In the genomic region with DNA sequence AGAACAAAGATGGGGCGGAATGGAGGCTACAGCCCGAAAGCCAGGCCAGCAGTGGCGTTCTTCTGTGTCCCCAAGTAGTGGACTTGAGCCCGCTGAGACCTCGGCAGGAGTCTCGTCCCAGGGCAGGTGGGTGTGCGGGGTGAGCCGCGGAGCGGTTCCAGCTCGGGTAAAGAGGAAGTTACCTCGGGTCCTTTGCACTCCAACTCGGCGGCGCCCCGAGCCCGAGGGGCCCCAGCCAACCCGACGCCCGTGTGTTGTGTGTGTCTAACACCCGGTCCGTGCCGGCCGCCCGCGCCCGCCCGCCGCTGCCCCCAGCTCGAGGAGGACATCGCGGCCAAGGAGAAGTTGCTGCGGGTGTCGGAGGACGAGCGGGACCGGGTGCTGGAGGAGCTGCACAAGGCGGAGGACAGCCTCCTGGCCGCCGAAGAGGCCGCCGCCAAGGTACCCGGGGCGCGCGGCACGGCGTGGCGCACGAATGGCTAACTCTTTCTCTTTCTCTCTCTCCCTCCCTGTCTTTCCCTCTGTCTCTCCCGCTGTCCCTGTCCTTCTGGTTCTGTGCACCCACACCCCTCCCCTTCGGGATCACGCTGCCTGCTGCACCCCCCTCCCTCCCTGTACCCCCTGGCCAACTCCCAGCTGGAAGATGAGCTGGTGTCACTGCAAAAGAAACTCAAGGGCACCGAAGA, we compare ENCODE assay signal across 8 cellular contexts. TPM values are rescaled to one million over a fixed set of nuclear protein-coding genes. Genes with fewer than 3 reads are reported as not detected.
DNase-seq lines count a peak whose midpoint lies in the region; ATAC-seq and TF ChIP-seq lines count a peak whose summit lies in the region.

No MANE protein-coding gene starts in this region.

- H2AFZ ChIP-seq in GM23338 (no peak overlapping the region), SK-N-SH (ENCODE audit: low read depth) (no peak overlapping the region)

- CTCF ChIA-PET in SK-N-SH (lab: Yijun Ruan, JAX), result interaction anchor here (0.9 to 13.6 kb wide), 3 partner anchors 47 to 262 kb away, joined by 3 to 315 read pairs (median 13); no protein-coding TSS in a partner anchor

- no peak for ATAC-seq in GM23338
- ATAC-seq in naive B cell (ENCODE audit: low read depth in 2 of 2), result peak; percentile 59 to 65
- no peak for ATAC-seq in GM19328 (IDR thresholded peaks at IDR 0.05; ENCODE audit: unreplicated experiment)
- ATAC-seq in GM18505 (IDR thresholded peaks at IDR 0.05; ENCODE audit: unreplicated experiment), result no peak

- H3K27ac ChIP-seq in GM23338 (ENCODE audit: low read depth) (peak overlapping the region; percentile 87), SK-N-SH (ENCODE audit: low read depth in 2 of 2, low read length in 1 of 2) (peak overlapping the region; percentile 80 to 91)

- POLR2A ChIA-PET in SK-N-SH (lab: Yijun Ruan, JAX), result no interaction called here

- no peak for TF ChIP-seq CTCF in GM23338 (conservative IDR thresholded peaks at IDR 0.05; ENCODE audit: low read depth in 2 of 2)
- TF ChIP-seq CTCF in SK-N-SH (IDR thresholded peaks at IDR 0.05), result no peak
- TF ChIP-seq CTCF in endothelial cell (IDR thresholded peaks at IDR 0.05; ENCODE audit: unreplicated experiment), result no peak

- no peak for DNase-seq in GM23338 (ENCODE audit: low spot score)
- DNase-seq in SK-N-SH, result peak; percentile 60
- peak; percentile 26 for DNase-seq in endothelial cell (ENCODE audit: low spot score)
- DNase-seq in naive B cell, result peak; percentile 57
- no peak for DNase-seq in epidermal melanocyte (ENCODE audit: insufficient read length, low spot score)
- no peak for DNase-seq in T-helper 9 cell

- peaks cover 54% of the 10 kb centered on the region for H3K4me1 Mint-ChIP-seq in GM23338
- H3K4me1 Mint-ChIP-seq in endothelial cell (ENCODE audit: unreplicated experiment), result peaks cover 20% of the 10 kb centered on the region
- H3K4me1 Mint-ChIP-seq in naive B cell, result peaks cover 18 to 26% (median 20%) of the 10 kb centered on the region in 3 donors

- H3K79me2 ChIP-seq in GM23338 (replicated peaks; ENCODE audit: insufficient read depth), result peaks cover 19% of the 10 kb centered on the region
- peaks cover 73% of the 10 kb centered on the region for H3K79me2 ChIP-seq in SK-N-SH (ENCODE audit: insufficient read depth)

- H3K27me3 Mint-ChIP-seq in GM23338 (ENCODE audit: insufficient read depth, low read depth, poor library complexity) (peaks cover 37% of the 10 kb centered on the region), endothelial cell (ENCODE audit: unreplicated experiment) (peaks cover 30% of the 10 kb centered on the region), naive B cell (peaks cover 68 to 78% (median 74%) of the 10 kb centered on the region in 3 donors)

- no peak for TF ChIP-seq RAD21 in SK-N-SH (IDR thresholded peaks at IDR 0.05; ENCODE audit: low read length)

- peak overlapping the region; percentile 85 for H3K4me3 ChIP-seq in GM23338
- peak overlapping the region; percentile 64 to 83 for H3K4me3 ChIP-seq in SK-N-SH (ENCODE audit: low read depth in 2 of 2, low read length in 1 of 2)

- no peak for TF ChIP-seq EP300 in SK-N-SH (IDR thresholded peaks at IDR 0.05; ENCODE audit: borderline replicate concordance in 1 of 2, low read depth in 1 of 2, low read length in 1 of 2)

- 2% methylated on average over 29 of the region's 54 CpGs for WGBS in SK-N-SH (ENCODE audit: low lambda C conversion rate)

- H3K9me2 ChIP-seq in GM23338 (ENCODE audit: insufficient read depth) (no peaks in the 10 kb centered on the region), SK-N-SH (no peaks in the 10 kb centered on the region)

- H4K20me1 ChIP-seq in GM23338 (replicated peaks; ENCODE audit: insufficient read depth) (peaks cover 6% of the 10 kb centered on the region; the same call in 1 of the 2 replicates), SK-N-SH (ENCODE audit: insufficient read depth) (peaks cover 55% of the 10 kb centered on the region)

- H3K9me3 Mint-ChIP-seq in GM23338, result no peaks in the 10 kb centered on the region; the same call in 2 of the 3 replicates
- no peaks in the 10 kb centered on the region for H3K9me3 Mint-ChIP-seq in endothelial cell (ENCODE audit: unreplicated experiment)
- H3K9me3 Mint-ChIP-seq in naive B cell, result peaks cover 0 to 2% (median 0%) of the 10 kb centered on the region in 7 donors

- H3K36me3 Mint-ChIP-seq in GM23338 (ENCODE audit: low read depth) (peaks cover 48% of the 10 kb centered on the region), endothelial cell (ENCODE audit: low read depth, unreplicated experiment) (no peaks in the 10 kb centered on the region), naive B cell (no peaks in the 10 kb centered on the region)

- H3K36me3 ChIP-seq in GM23338 (ENCODE audit: insufficient read depth) (peaks cover 18% of the 10 kb centered on the region; the same call in 1 of the 2 replicates), SK-N-SH (replicated peaks in 1 of 2; ENCODE audit: control insufficient read depth in 1 of 2, insufficient read depth in 2 of 2, low read length in 1 of 2) (peaks cover 40 to 50% of the 10 kb centered on the region in 2 experiments)

- peaks cover 39% of the 10 kb centered on the region for H3K4me1 ChIP-seq in GM23338 (ENCODE audit: insufficient read depth)
- H3K4me1 ChIP-seq in SK-N-SH (ENCODE audit: control insufficient read depth in 1 of 2, insufficient read depth in 2 of 2, low read depth in 1 of 2, low read length in 1 of 2), result peaks cover 6 to 30% of the 10 kb centered on the region in 2 experiments; a peak in 2 of 4 replicates

- H3K4me3 Mint-ChIP-seq in GM23338 (peak overlapping the region; percentile 98), endothelial cell (ENCODE audit: unreplicated experiment) (peak overlapping the region; percentile 92), naive B cell (peak overlapping the region; percentile 80 to 92 (median 88))

- H3K27ac Mint-ChIP-seq in GM23338 (peak overlapping the region; percentile 93), endothelial cell (ENCODE audit: unreplicated experiment) (no peak overlapping the region), naive B cell (peak overlapping the region in 1 of 6 donors; percentile 68)

- TF ChIP-seq POLR2A in GM18505 (IDR thresholded peaks at IDR 0.05; ENCODE audit: borderline replicate concordance, extremely low read depth, insufficient read depth, insufficient read length), result no peak

- H3F3A ChIP-seq in GM23338 (replicated peaks; ENCODE audit: low read depth) (peaks cover 22% of the 10 kb centered on the region), SK-N-SH (replicated peaks; ENCODE audit: insufficient read depth) (peaks cover 57% of the 10 kb centered on the region)

- H3K27me3 ChIP-seq in GM23338 (ENCODE audit: insufficient read depth) (0 out of 2 replicates have a peak, but pooled peaks cover 6% of the 10 kb centered on the region), SK-N-SH (ENCODE audit: insufficient read depth) (no peaks in the 10 kb centered on the region)

- peak overlapping the region; percentile 99 for H3K9ac ChIP-seq in SK-N-SH

- H3K4me2 ChIP-seq in GM23338 (peak overlapping the region; percentile 93), SK-N-SH (peak overlapping the region; percentile 95)

- no peaks in the 10 kb centered on the region for H3K9me3 ChIP-seq in SK-N-SH

TF ChIP-seq in GM23338, 12 proteins besides CTCF, POLR2A, EP300 and RAD21 (continues in another document):
- TF ChIP-seq STAT1 (IDR thresholded peaks at IDR 0.05; ENCODE audit: unreplicated experiment) (no peak), EZH2phosphoT487 (IDR thresholded peaks at IDR 0.05; ENCODE audit: unreplicated experiment) (no peak)

TF ChIP-seq in SK-N-SH, 30 proteins besides CTCF, POLR2A, EP300 and RAD21:
- TF ChIP-seq NFIC (IDR thresholded peaks at IDR 0.05; ENCODE audit: borderline replicate concordance) (no peak), TEAD4 (IDR thresholded peaks at IDR 0.05; ENCODE audit: borderline replicate concordance, insufficient read depth) (0 out of 2 replicates have a peak, but pooled peaks have one; percentile 17)
- TF ChIP-seq, protein P1, sequence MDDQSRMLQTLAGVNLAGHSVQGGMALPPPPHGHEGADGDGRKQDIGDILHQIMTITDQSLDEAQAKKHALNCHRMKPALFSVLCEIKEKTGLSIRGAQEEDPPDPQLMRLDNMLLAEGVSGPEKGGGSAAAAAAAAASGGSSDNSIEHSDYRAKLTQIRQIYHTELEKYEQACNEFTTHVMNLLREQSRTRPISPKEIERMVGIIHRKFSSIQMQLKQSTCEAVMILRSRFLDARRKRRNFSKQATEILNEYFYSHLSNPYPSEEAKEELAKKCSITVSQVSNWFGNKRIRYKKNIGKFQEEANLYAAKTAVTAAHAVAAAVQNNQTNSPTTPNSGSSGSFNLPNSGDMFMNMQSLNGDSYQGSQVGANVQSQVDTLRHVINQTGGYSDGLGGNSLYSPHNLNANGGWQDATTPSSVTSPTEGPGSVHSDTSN (IDR thresholded peaks at IDR 0.05), result 0 out of 2 replicates have a peak, but pooled peaks have one; percentile 5

RNA-seq across cellular contexts. Expression of a gene that starts 1.0 kb away (rescaled TPM):
- total RNA-seq in GM23338 (2014; rRNA removed; shearing (Covaris generic)), result 412 and 449 TPM in 2 replicates
- polyA plus RNA-seq in GM23338 (2016; fragmentation: Nextera tagmentation; extraction: Ambion mirVana) (913 and 929 TPM in 2 replicates), SK-N-SH (2012; rRNA removed) (1,371 and 1,764 TPM in 2 replicates), naive B cell (ENCODE audit: low read depth in 6 of 6) (1 to 10 TPM; 1.7 to 6.9 (median 4.0) TPM)
- 1,590 and 2,049 TPM in 2 replicates for polyA plus RNA-seq in SK-N-SH (2012; cell fraction: cytosol; rRNA removed)
- 2,523 and 2,991 TPM in 2 replicates for polyA plus RNA-seq in SK-N-SH (2012; cell fraction: nucleus; rRNA removed)
- total RNA-seq in endothelial cell (ENCODE audit: unreplicated experiment), result 106 TPM

Comparison
In these comparisons a context has a peak if more than half of its experiments do, and no peak if none do; other contexts are left out.
1. ATAC-seq: peak in naive B cell (2 of 2); none in GM23338 (single experiment), GM19328 (single experiment) and GM18505 (single experiment).
2. DNase-seq: peak in SK-N-SH (single experiment), endothelial cell (single experiment) and naive B cell (single experiment); none in GM23338 (single experiment), epidermal melanocyte (single experiment) and T-helper 9 cell (single experiment).
3. RNA of a gene that starts 1.0 kb away (polyA plus RNA-seq): 1,371 to 2,991 TPM in SK-N-SH and 913 to 929 TPM in GM23338; 1.7 to 6.9 TPM in naive B cell; every median in the first group is over 100 times any median in the second.
4. Peak in every context shown above with its lines, with median percentiles within 50 percentile points of each other: H3K4me3 Mint-ChIP-seq.